ENCODE assay signal across 8 cellular contexts in genomic region chr12:15979096-15980091, GRCh38.
DNase-seq lines count a peak whose midpoint lies in the region; ATAC-seq and TF ChIP-seq lines count a peak whose summit lies in the region.

No MANE protein-coding gene starts in this region.

- no peaks in the 10 kb centered on the region for H3K79me1 ChIP-seq in neuronal stem cell (ENCODE audit: low read depth, low read length)

- no peak overlapping the region for H3K4me3 Mint-ChIP-seq in CD4-positive, CD25-positive, alpha-beta regulatory T cell

- no peak for TF ChIP-seq POLR2A in sigmoid colon (IDR thresholded peaks at IDR 0.05)

- no peak overlapping the region for H3K23ac ChIP-seq in neuronal stem cell (ENCODE audit: low read depth, low read length, poor library complexity)

- H2BK15ac ChIP-seq in neuronal stem cell (ENCODE audit: low read length) = no peak overlapping the region

- no peaks in the 10 kb centered on the region for H3K9me3 ChIP-seq in CD4-positive, CD25-positive, alpha-beta regulatory T cell (ENCODE audit: control insufficient read depth in 2 of 2, low read length in 2 of 2)
- H3K9me3 ChIP-seq in sigmoid colon (no peaks in the 10 kb centered on the region), neuronal stem cell (replicated peaks in 1 of 2; ENCODE audit: control insufficient read depth in 2 of 2, insufficient read depth in 1 of 2, low read depth in 1 of 2, low read length in 2 of 2) (no peaks in the 10 kb centered on the region)

- H3K36me3 Mint-ChIP-seq in CD4-positive, CD25-positive, alpha-beta regulatory T cell = peaks cover 32% of the 10 kb centered on the region

- no peak overlapping the region for H3K14ac ChIP-seq in neuronal stem cell (ENCODE audit: low read length)

- H3K36me3 ChIP-seq in CD4-positive, CD25-positive, alpha-beta regulatory T cell (ENCODE audit: control insufficient read depth, insufficient read depth, low read length) = peaks cover 2% of the 10 kb centered on the region
- peaks cover 0 to 16% (median 6%) of the 10 kb centered on the region in 4 donors for H3K36me3 ChIP-seq in sigmoid colon
- peaks cover 2 to 48% of the 10 kb centered on the region in 2 donors for H3K36me3 ChIP-seq in neuronal stem cell (replicated peaks in 1 of 2; ENCODE audit: control insufficient read depth in 2 of 2, insufficient read depth in 2 of 2, low read length in 2 of 2)

- ATAC-seq in CD4-positive, CD25-positive, alpha-beta regulatory T cell (ENCODE audit: low read depth in 2 of 2) = no peak
- ATAC-seq in GM21576 (IDR thresholded peaks at IDR 0.05; ENCODE audit: unreplicated experiment) = peak; percentile 69

- no peak overlapping the region for H4K8ac ChIP-seq in neuronal stem cell (ENCODE audit: low read depth, low read length)

- H3K4ac ChIP-seq in neuronal stem cell (ENCODE audit: low read length) = no peak overlapping the region

- no peak overlapping the region for H2AK5ac ChIP-seq in neuronal stem cell (ENCODE audit: low read depth, low read length)

- WGBS in sigmoid colon, 2 donors = 9 to 51% methylated on average over 2 of the region's 2 CpGs
- no CpG with 5 or more reads among the region's 2 CpGs for WGBS in neuronal stem cell (ENCODE audit: extremely low coverage in 2 of 2, insufficient read length in 2 of 2, insufficient replicate concordance in 1 of 2), 2 donors

- H3K18ac ChIP-seq in neuronal stem cell (ENCODE audit: low read length) = no peak overlapping the region

- H3K27me3 Mint-ChIP-seq in CD4-positive, CD25-positive, alpha-beta regulatory T cell = no peaks in the 10 kb centered on the region

- no peak overlapping the region for H3K27ac ChIP-seq in CD4-positive, CD25-positive, alpha-beta regulatory T cell (ENCODE audit: insufficient read depth, low read length, poor library complexity, severe bottlenecking)
- H3K27ac ChIP-seq in sigmoid colon = peak overlapping the region; percentile 25 to 58 (median 52)
- H3K27ac ChIP-seq in neuronal stem cell (replicated peaks; ENCODE audit: low read length) = no peak overlapping the region

- H3K4me1 ChIP-seq in CD4-positive, CD25-positive, alpha-beta regulatory T cell (ENCODE audit: control insufficient read depth, insufficient read depth, low read length, poor library complexity, severe bottlenecking) = no peaks in the 10 kb centered on the region
- peaks cover 0 to 45% (median 33%) of the 10 kb centered on the region in 4 donors for H3K4me1 ChIP-seq in sigmoid colon
- peaks cover 2 to 3% of the 10 kb centered on the region in 2 donors for H3K4me1 ChIP-seq in neuronal stem cell (ENCODE audit: control insufficient read depth in 2 of 2, insufficient read depth in 1 of 2, low read depth in 1 of 2, low read length in 2 of 2)

- TF ChIP-seq EP300 in sigmoid colon (IDR thresholded peaks at IDR 0.05) = no peak

- peak overlapping the region in 2 of 3 donors; percentile 5 to 26 for H3K27ac Mint-ChIP-seq in CD4-positive, CD25-positive, alpha-beta regulatory T cell

- H2BK120ac ChIP-seq in neuronal stem cell (ENCODE audit: low read depth, low read length) = no peak overlapping the region

- H3K4me3 ChIP-seq in CD4-positive, CD25-positive, alpha-beta regulatory T cell (ENCODE audit: low read depth, low read length) = no peak overlapping the region
- H3K4me3 ChIP-seq in fibroblast of the aortic adventitia (ENCODE audit: low read depth, low read length) (no peak overlapping the region), sigmoid colon (no peak overlapping the region), neuronal stem cell (ENCODE audit: low read length in 2 of 2) (no peak overlapping the region)

- intact Hi-C loops in sigmoid colon (cut with DNase I) = no loop called here

- H3K4me1 Mint-ChIP-seq in CD4-positive, CD25-positive, alpha-beta regulatory T cell = peaks cover 0 to 8% (median 0%) of the 10 kb centered on the region in 4 donors

- peak in 1 of 3 donors; percentile 4 for DNase-seq in CD4-positive, CD25-positive, alpha-beta regulatory T cell
- peak; percentile 43 for DNase-seq in NCI-H82 (lab: John Stamatoyannopoulos, UW)
- DNase-seq in fibroblast of the aortic adventitia (ENCODE audit: low read depth) = peak; percentile 93
- no peak for DNase-seq in sigmoid colon
- DNase-seq in NOMO-1 treated with DMSO at 0.1 percent for 48 hours (lab: John Stamatoyannopoulos, UW; ENCODE audit: unreplicated experiment) = no peak
- no peak for DNase-seq in neuronal stem cell (ENCODE audit: low spot score)
- no peak for DNase-seq in T-helper 1 cell

- no peak overlapping the region for H3K4me2 ChIP-seq in neuronal stem cell (ENCODE audit: insufficient read depth, low read length, poor library complexity, severe bottlenecking)

- no peak overlapping the region for H4K91ac ChIP-seq in neuronal stem cell (ENCODE audit: low read depth, low read length, poor library complexity)

- H3K9ac ChIP-seq in neuronal stem cell (ENCODE audit: low read depth, low read length, poor library complexity) = no peak overlapping the region

- peaks cover 0 to 4% (median 0%) of the 10 kb centered on the region in 7 donors for H3K9me3 Mint-ChIP-seq in CD4-positive, CD25-positive, alpha-beta regulatory T cell

- H2AFZ ChIP-seq in neuronal stem cell (ENCODE audit: low read length) = no peak overlapping the region

- no peak overlapping the region for H2BK12ac ChIP-seq in neuronal stem cell (ENCODE audit: low read length)

- H3K27me3 ChIP-seq in CD4-positive, CD25-positive, alpha-beta regulatory T cell (ENCODE audit: control insufficient read depth, insufficient read depth, low read length) = no peaks in the 10 kb centered on the region
- no peaks in the 10 kb centered on the region for H3K27me3 ChIP-seq in sigmoid colon
- H3K27me3 ChIP-seq in neuronal stem cell (ENCODE audit: control insufficient read depth in 3 of 3, insufficient read depth in 3 of 3, low read depth in 1 of 3, low read length in 3 of 3) = no peaks in the 10 kb centered on the region

- peak; percentile 72 for TF ChIP-seq CTCF in fibroblast of the aortic adventitia (IDR thresholded peaks at IDR 0.05; ENCODE audit: insufficient read depth, low read length)
- TF ChIP-seq CTCF in sigmoid colon (IDR thresholded peaks at IDR 0.05) = peak in 1 of 4 experiments; percentile 32

- no peak overlapping the region for H2BK5ac ChIP-seq in neuronal stem cell (ENCODE audit: low read length)

Comparison
In these comparisons a context has a peak if more than half of its experiments do, and no peak if none do; other contexts are left out.
1. DNase-seq: peak in NCI-H82 (single experiment) and fibroblast of the aortic adventitia (single experiment); none in sigmoid colon (single experiment), NOMO-1 treated with DMSO at 0.1 percent for 48 hours (single experiment), neuronal stem cell (single experiment) and T-helper 1 cell (0 of 5).
2. H3K27ac ChIP-seq: peak in sigmoid colon (4 of 4); none in CD4-positive, CD25-positive, alpha-beta regulatory T cell (single experiment) and neuronal stem cell (single experiment).